27 cellular contexts compared by ENCODE assay signal in genomic region chr12:32809846-32810245, GRCh38.
"Had no signal": no experiment of that assay in that cellular context is flagged by ENCODE, and none has a peak within 500 bp of the region (broad histone marks: within the 10 kb centered on the region; RNA-seq: fewer than 3 reads in every experiment).

No MANE protein-coding gene starts in this region.

- ATAC-seq: activated naive CD4-positive, alpha-beta T cell treated with anti-CD3 and anti-CD28 coated beads, Interleukin-2, amount 50 U/mL, for 72 hours; activated T-cell treated with anti-CD3 and anti-CD28 coated beads, Interleukin-2, amount 50 U/mL, for 4 hours; left lobe of liver; naive thymus-derived CD8-positive, alpha-beta T cell; sciatic nerve; stimulated activated effector memory CD8-positive, alpha-beta T cell treated with anti-CD3 and anti-CD28 coated beads, Interleukin-12 subunit alpha, Interleukin-12 subunit beta, amount 100 ng/mL, for 72 hours; stimulated activated naive CD8-positive, alpha-beta T cell treated with anti-CD3 and anti-CD28 coated beads, Interleukin-15, amount 100 ng/mL, for 72 hours; upper lobe of right lung had no signal

- H3K4me1 ChIP-seq: colonic mucosa, gastrocnemius medialis, thyroid gland, upper lobe of right lung had no signal

- H3K27me3 Mint-ChIP-seq: activated CD4-positive, alpha-beta T cell treated with anti-CD3 and anti-CD28 coated beads, Interleukin-2, amount 10 ng/mL, durations not matched to agents 7 days and 5 days had no signal

- H3K9me3 Mint-ChIP-seq: activated CD4-positive, alpha-beta memory T cell treated with anti-CD3 and anti-CD28 coated beads, Interleukin-2, amount 10 ng/mL, durations not matched to agents 7 days and 5 days; activated CD4-positive, alpha-beta T cell treated with anti-CD3 and anti-CD28 coated beads, Interleukin-2, amount 10 ng/mL, durations not matched to agents 7 days and 5 days had no signal

- H3K27ac ChIP-seq: colonic mucosa, gastrocnemius medialis, thyroid gland, upper lobe of right lung had no signal

- H3K4me3 ChIP-seq: colonic mucosa, gastrocnemius medialis, lung, thyroid gland, upper lobe of right lung had no signal

- H3K4me1 Mint-ChIP-seq: activated CD4-positive, alpha-beta memory T cell treated with anti-CD3 and anti-CD28 coated beads, Interleukin-2, amount 10 ng/mL, durations not matched to agents 7 days and 5 days; activated CD4-positive, alpha-beta T cell treated with anti-CD3 and anti-CD28 coated beads, Interleukin-2, amount 10 ng/mL, durations not matched to agents 7 days and 5 days; naive thymus-derived CD8-positive, alpha-beta T cell; stimulated activated effector memory CD8-positive, alpha-beta T cell treated with anti-CD3 and anti-CD28 coated beads, Interleukin-12 subunit alpha, Interleukin-12 subunit beta, amount 100 ng/mL, for 72 hours; stimulated activated naive CD8-positive, alpha-beta T cell treated with anti-CD3 and anti-CD28 coated beads, Interleukin-15, amount 100 ng/mL, for 72 hours had no signal

- H3K36me3 Mint-ChIP-seq: stimulated activated effector memory CD8-positive, alpha-beta T cell treated with anti-CD3 and anti-CD28 coated beads, Interleukin-12 subunit alpha, Interleukin-12 subunit beta, amount 100 ng/mL, for 72 hours had no signal

- DNase-seq: activated CD4-positive, alpha-beta memory T cell treated with anti-CD3 and anti-CD28 coated beads, Interleukin-2, amount 10 ng/mL, durations not matched to agents 7 days and 5 days; activated CD4-positive, alpha-beta T cell treated with anti-CD3 and anti-CD28 coated beads, Interleukin-2, amount 10 ng/mL, durations not matched to agents 7 days and 5 days; activated CD4-positive, CD25-positive, alpha-beta regulatory T cell treated with anti-CD3 and anti-CD28 coated beads, Interleukin-2, amount 50 U/mL, for 72 hours; activated naive CD4-positive, alpha-beta T cell; activated T-cell treated with anti-CD3 and anti-CD28 coated beads, Interleukin-2, amount 50 U/mL, for 4 hours; cerebellar nuclear complex; colonic mucosa; effector memory CD4-positive, alpha-beta T cell; erythroblast; gastrocnemius medialis; naive thymus-derived CD8-positive, alpha-beta T cell; posterior cingulate gyrus; SK-N-SH; small intestine; stimulated activated CD4-positive, alpha-beta T cell treated with anti-CD3 and anti-CD28 coated beads, Interleukin-4, amount 100 ng/mL, for 24 hours; stimulated activated naive CD8-positive, alpha-beta T cell treated with anti-CD3 and anti-CD28 coated beads, Interleukin-15, amount 100 ng/mL, for 72 hours; substantia nigra; SW 1271; thyroid gland; upper lobe of right lung had no signal

- H3K36me3 ChIP-seq: colonic mucosa, gastrocnemius medialis, thyroid gland, upper lobe of right lung had no signal

- H3K4me2 ChIP-seq: SK-N-SH had no signal

- H3K9ac ChIP-seq: SK-N-SH had no signal

- H3K4me3 Mint-ChIP-seq: activated CD4-positive, alpha-beta memory T cell treated with anti-CD3 and anti-CD28 coated beads, Interleukin-2, amount 10 ng/mL, durations not matched to agents 7 days and 5 days; activated CD4-positive, alpha-beta T cell treated with anti-CD3 and anti-CD28 coated beads, Interleukin-2, amount 10 ng/mL, durations not matched to agents 7 days and 5 days; activated T-cell treated with anti-CD3 and anti-CD28 coated beads, Interleukin-2, amount 50 U/mL, for 4 hours; naive thymus-derived CD8-positive, alpha-beta T cell; neural crest cell; stimulated activated effector memory CD8-positive, alpha-beta T cell treated with anti-CD3 and anti-CD28 coated beads, Interleukin-12 subunit alpha, Interleukin-12 subunit beta, amount 100 ng/mL, for 72 hours; stimulated activated naive CD8-positive, alpha-beta T cell treated with anti-CD3 and anti-CD28 coated beads, Interleukin-15, amount 100 ng/mL, for 72 hours; T-helper 1 cell treated with Interleukin-12 subunit alpha and Interleukin-12 subunit beta and Interleukin-4 antibody, amounts not matched to agents 30 μg/mL and 1 μg/mL, for 36 hours had no signal

- H3K9me2 ChIP-seq: SK-N-SH had no signal

- H3K27me3 ChIP-seq: colonic mucosa, gastrocnemius medialis, thyroid gland, upper lobe of right lung had no signal

- H3K9me3 ChIP-seq: colonic mucosa, gastrocnemius medialis, SK-N-SH, thyroid gland, upper lobe of right lung had no signal

- H3K27ac Mint-ChIP-seq: activated CD4-positive, alpha-beta memory T cell treated with anti-CD3 and anti-CD28 coated beads, Interleukin-2, amount 10 ng/mL, durations not matched to agents 7 days and 5 days; activated CD4-positive, alpha-beta T cell treated with anti-CD3 and anti-CD28 coated beads, Interleukin-2, amount 10 ng/mL, durations not matched to agents 7 days and 5 days; activated naive CD4-positive, alpha-beta T cell treated with anti-CD3 and anti-CD28 coated beads, Interleukin-2, amount 50 U/mL, for 72 hours; naive thymus-derived CD8-positive, alpha-beta T cell; stimulated activated effector memory CD8-positive, alpha-beta T cell treated with anti-CD3 and anti-CD28 coated beads, Interleukin-12 subunit alpha, Interleukin-12 subunit beta, amount 100 ng/mL, for 72 hours; T-helper 1 cell treated with Interleukin-12 subunit alpha and Interleukin-12 subunit beta and Interleukin-4 antibody, amounts not matched to agents 30 μg/mL and 1 μg/mL, for 36 hours had no signal
